Comparison of ENCODE assay signal across 8 cellular contexts in the genomic region with DNA sequence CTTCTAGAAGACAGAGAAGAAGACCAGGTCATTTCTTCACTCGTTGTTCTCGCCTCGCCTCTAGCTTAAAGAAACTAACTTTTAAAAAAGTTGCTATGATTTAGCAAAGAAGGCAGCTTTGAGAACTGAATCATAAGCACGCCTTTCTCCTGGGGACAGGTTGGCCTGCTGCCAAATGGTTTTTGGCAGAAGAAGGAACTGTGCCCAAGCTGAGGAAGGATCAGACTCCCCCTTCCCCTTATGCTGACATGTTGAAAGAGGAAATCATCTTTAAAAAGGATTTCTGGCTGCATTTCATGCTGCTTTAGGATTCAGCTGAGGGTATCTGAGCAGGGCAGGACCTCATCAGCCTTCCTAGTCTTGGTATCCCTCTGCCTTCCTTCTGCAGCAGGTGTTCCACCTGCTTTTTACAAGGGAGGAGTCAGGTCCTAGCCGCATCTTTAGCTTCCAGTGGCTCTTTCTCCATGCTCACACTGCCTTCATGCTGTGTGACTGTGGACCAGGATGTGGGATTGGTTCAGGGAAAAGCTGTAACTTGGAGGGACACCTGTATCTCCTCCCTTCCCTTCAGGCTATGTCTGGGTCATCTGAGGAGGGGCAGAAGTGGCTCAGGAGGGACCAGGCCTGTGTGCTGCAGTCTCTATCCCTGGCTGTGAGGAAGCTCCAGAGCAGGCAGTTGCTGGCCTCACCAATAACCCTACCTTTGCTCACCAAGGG. TPM values are rescaled to one million over a fixed set of nuclear protein-coding genes. Genes with fewer than 3 reads are reported as not detected.
DNase-seq lines count a peak whose midpoint lies in the region; ATAC-seq and TF ChIP-seq lines count a peak whose summit lies in the region.

No MANE protein-coding gene starts in this region.

- no peaks in the 10 kb centered on the region for H3K27me3 ChIP-seq in effector memory CD4-positive, alpha-beta T cell (replicated peaks; ENCODE audit: control insufficient read depth, insufficient read depth, low read length, poor library complexity, severe bottlenecking)

- no peaks in the 10 kb centered on the region for H3K4me1 ChIP-seq in effector memory CD4-positive, alpha-beta T cell (ENCODE audit: control insufficient read depth, insufficient read depth, low read length, poor library complexity, severe bottlenecking)

- no peak for ATAC-seq in HG03457 (IDR thresholded peaks at IDR 0.05; ENCODE audit: unreplicated experiment)

- no peaks in the 10 kb centered on the region for H3K36me3 ChIP-seq in effector memory CD4-positive, alpha-beta T cell (ENCODE audit: control insufficient read depth, insufficient read depth, low read length)

- TF ChIP-seq CTCF in C4-2B (conservative IDR thresholded peaks at IDR 0.05), result no peak

- H3K27ac ChIP-seq in C4-2B, result peak overlapping the region; percentile 0; the same call in 1 of the 2 replicates
- no peak overlapping the region for H3K27ac ChIP-seq in effector memory CD4-positive, alpha-beta T cell (ENCODE audit: insufficient read depth, low read length, poor library complexity, severe bottlenecking)

- no peak overlapping the region for H3K4me3 ChIP-seq in effector memory CD4-positive, alpha-beta T cell (ENCODE audit: insufficient read depth, low read depth, low read length, poor library complexity, severe bottlenecking)

- no peaks in the 10 kb centered on the region for H3K9me3 ChIP-seq in effector memory CD4-positive, alpha-beta T cell (ENCODE audit: control insufficient read depth, low read length)

- peak; percentile 91 for DNase-seq in NOMO-1 treated with DMSO at 0.1 percent for 48 hours (lab: John Stamatoyannopoulos, UW; ENCODE audit: unreplicated experiment)
- peak; percentile 78 for DNase-seq in dermis blood vessel endothelial cell
- peak in 31 of 56 donors; percentile 10 to 79 (median 41) for DNase-seq in nucleus accumbens (lab: John Stamatoyannopoulos, UW)
- no peak for DNase-seq in effector memory CD4-positive, alpha-beta T cell
- DNase-seq in DMS53 treated with DMSO at 0.1 percent for 48 hours (lab: John Stamatoyannopoulos, UW; ENCODE audit: unreplicated experiment), result no peak
- DNase-seq in GOT3 (lab: John Stamatoyannopoulos, UW), result no peak

RNA-seq across cellular contexts. Expression of gene HACD2, which starts 34.1 kb away (rescaled TPM):
- total RNA-seq in dermis blood vessel endothelial cell, result 24.8 and 39.4 TPM in 2 replicates

Comparison
In these comparisons a context has a peak if more than half of its experiments do, and no peak if none do; other contexts are left out.
1. DNase-seq: peak in NOMO-1 treated with DMSO at 0.1 percent for 48 hours (single experiment), dermis blood vessel endothelial cell (single experiment) and nucleus accumbens (31 of 56); none in effector memory CD4-positive, alpha-beta T cell (0 of 3), DMS53 treated with DMSO at 0.1 percent for 48 hours (single experiment) and GOT3 (single experiment).